ENCODE assay signal across 10 cellular contexts in the genomic region with DNA sequence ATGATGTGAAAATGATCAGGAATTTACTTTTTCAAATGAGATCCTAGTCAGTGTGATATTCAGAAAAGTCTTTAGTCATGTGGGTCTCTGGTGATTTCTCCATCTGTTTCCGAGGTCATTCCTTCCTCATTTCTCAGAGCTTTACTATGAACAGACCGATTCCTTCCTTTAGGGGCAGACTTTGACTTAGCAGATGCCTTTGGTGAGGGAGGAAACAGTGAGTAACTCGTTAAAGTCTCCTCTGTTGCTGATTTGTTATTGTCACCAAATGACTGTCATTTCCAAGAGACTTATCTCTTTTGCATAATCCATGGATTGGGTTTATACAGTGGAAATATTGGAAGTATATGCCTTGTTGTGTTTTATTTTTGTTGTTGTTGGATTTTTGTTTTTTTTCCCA.
A peak's percentile ranks its signal among the peaks of the same experiment; 100 is the strongest.
DNase-seq lines count a peak whose midpoint lies in the region; ATAC-seq and TF ChIP-seq lines count a peak whose summit lies in the region.
"Had no signal": no experiment of that assay in that cellular context is flagged by ENCODE, and none has a peak within 500 bp of the region (broad histone marks: within the 10 kb centered on the region; RNA-seq: fewer than 3 reads in every experiment).

No MANE protein-coding gene starts in this region.

- ATAC-seq in HG02884 (IDR thresholded peaks at IDR 0.05; ENCODE audit: unreplicated experiment): no peak

- H3K79me2 ChIP-seq in Karpas-422 (ENCODE audit: low read length): peaks cover 56% of the 10 kb centered on the region

- H3K9me3 ChIP-seq in Karpas-422 (ENCODE audit: low read length): no peaks in the 10 kb centered on the region

- H3K27me3 ChIP-seq in Karpas-422 (ENCODE audit: low read length): no peaks in the 10 kb centered on the region

- H3K27me3 Mint-ChIP-seq in neural crest cell (ENCODE audit: low read depth): peaks cover 14% of the 10 kb centered on the region
- H3K27me3 Mint-ChIP-seq: central memory CD8-positive, alpha-beta T cell had no signal

- no peak overlapping the region for H3K4me3 ChIP-seq in Karpas-422 (ENCODE audit: low read length)

- no peak overlapping the region for H2AFZ ChIP-seq in Karpas-422 (ENCODE audit: low read length)

- H3K9ac ChIP-seq in Karpas-422 (ENCODE audit: low read length): no peak overlapping the region

- H3K36me3 Mint-ChIP-seq in neural crest cell (ENCODE audit: low read depth): peaks cover 2% of the 10 kb centered on the region

- no peak overlapping the region for H3K4me2 ChIP-seq in Karpas-422 (ENCODE audit: low read depth, low read length, poor library complexity, severe bottlenecking)

- H3K4me3 Mint-ChIP-seq in neural crest cell: no peak overlapping the region
- H3K4me3 Mint-ChIP-seq: central memory CD8-positive, alpha-beta T cell had no signal

- peaks cover 44% of the 10 kb centered on the region for H3K36me3 ChIP-seq in Karpas-422 (ENCODE audit: insufficient read depth, low read length)

- H3K9me3 Mint-ChIP-seq in neural crest cell: no peaks in the 10 kb centered on the region
- H3K9me3 Mint-ChIP-seq: central memory CD8-positive, alpha-beta T cell had no signal

- H3K4me1 Mint-ChIP-seq in neural crest cell: peaks cover 16% of the 10 kb centered on the region

- H3K27ac Mint-ChIP-seq in neural crest cell (ENCODE audit: unreplicated experiment): no peak overlapping the region

- H3K27ac ChIP-seq in Karpas-422 (ENCODE audit: low read length): no peak overlapping the region

- TF ChIP-seq CTCF in neural crest cell (conservative IDR thresholded peaks at IDR 0.05): peak; percentile 61

- DNase-seq in Ammon's horn (ENCODE audit: low spot score): peak; percentile 60
- DNase-seq in Karpas-422: peak; percentile 34
- peak; percentile 93 for DNase-seq in epidermal melanocyte (ENCODE audit: insufficient read length, low spot score)
- no peak for DNase-seq in neural crest cell (ENCODE audit: low read depth, low spot score)
- no peak for DNase-seq in hypothalamus (lab: John Stamatoyannopoulos, UW)
- no peak for DNase-seq in DMS 273 (lab: John Stamatoyannopoulos, UW; ENCODE audit: unreplicated experiment)
- no peak for DNase-seq in activated CD4-positive, alpha-beta T cell treated with anti-CD3 and anti-CD28 coated beads for 48 hours
- DNase-seq: NCI-H2227 treated with DMSO at 0.1 percent for 48 hours had no signal

- no peaks in the 10 kb centered on the region for H3K9me2 ChIP-seq in Karpas-422 (replicated peaks; ENCODE audit: insufficient read depth, low read length)

- H3K4me1 ChIP-seq in Karpas-422 (ENCODE audit: low read length): peaks cover 17% of the 10 kb centered on the region

- no peaks in the 10 kb centered on the region for H4K20me1 ChIP-seq in Karpas-422 (ENCODE audit: insufficient read depth, low read depth, low read length)

Comparison
In these comparisons a context has a peak if more than half of its experiments do, and no peak if none do; other contexts are left out.
1. DNase-seq: peak in Ammon's horn (single experiment), Karpas-422 (single experiment) and epidermal melanocyte (single experiment); none in neural crest cell (single experiment), hypothalamus (0 of 51), DMS 273 (single experiment) and activated CD4-positive, alpha-beta T cell treated with anti-CD3 and anti-CD28 coated beads for 48 hours (single experiment).